In the genomic region with DNA sequence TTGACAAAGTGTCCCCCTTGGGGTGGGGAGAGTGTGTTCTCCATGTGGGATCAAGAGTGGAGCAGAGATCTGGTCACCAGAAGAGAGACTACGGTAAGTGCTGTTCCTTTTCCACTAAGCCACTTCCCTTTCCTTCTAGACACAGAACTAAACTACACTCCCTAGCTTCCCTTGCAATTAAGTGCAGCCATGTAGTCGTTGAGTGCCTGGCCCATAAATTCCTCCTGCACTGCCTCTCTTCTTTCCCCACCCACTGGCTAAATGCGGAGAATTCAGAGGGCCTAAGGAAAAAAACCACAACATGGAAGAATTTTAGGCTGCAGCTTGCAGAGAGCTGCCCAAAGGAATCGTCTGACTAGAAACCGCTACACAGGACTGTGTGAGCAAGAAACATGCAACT, we compare ENCODE assay signal across 8 cellular contexts. TPM values are rescaled to one million over a fixed set of nuclear protein-coding genes. Genes with fewer than 3 reads are reported as not detected.
DNase-seq lines count a peak whose midpoint lies in the region; ATAC-seq, FAIRE-seq and TF ChIP-seq lines count a peak whose summit lies in the region.

No MANE protein-coding gene starts in this region.

- TF ChIP-seq POLR2A in HepG2 (IDR thresholded peaks at IDR 0.05; ENCODE audit: insufficient read depth in 1 of 2, low read depth in 2 of 2, low read length in 2 of 2) (no peak), right lobe of liver (IDR thresholded peaks at IDR 0.05) (no peak), adrenal gland (IDR thresholded peaks at IDR 0.05) (no peak), thyroid gland (IDR thresholded peaks at IDR 0.05) (no peak)

- no peak for DNase-seq in HepG2 (ENCODE audit: low spot score)
- DNase-seq in right lobe of liver, result no peak
- no peak for DNase-seq in SK-N-MC (ENCODE audit: low read depth, low spot score)
- DNase-seq in foreskin fibroblast, result peak; percentile 36 to 68
- DNase-seq in adrenal gland, result no peak
- no peak for DNase-seq in thyroid gland
- DNase-seq in GM10248 (ENCODE audit: extremely low spot score), result no peak
- DNase-seq in SHP77 treated with DMSO at 0.1 percent for 48 hours (lab: John Stamatoyannopoulos, UW), result no peak

- TF ChIP-seq EP300 in HepG2 (IDR thresholded peaks at IDR 0.05; ENCODE audit: low read depth in 2 of 2, low read length in 2 of 2), result no peak
- TF ChIP-seq EP300 in HepG2 (CRISPR knock-in tag; IDR thresholded peaks at IDR 0.05; ENCODE audit: borderline replicate concordance), result no peak

- no peak overlapping the region for H2AFZ ChIP-seq in HepG2 (ENCODE audit: low read length)

- in situ Hi-C loops in HepG2 (cut with HindIII; ENCODE audit: extremely low pct_ligation_motif_present, low pct_unique_long_range_greater_than_20kb), result no loop called here

- H3K27ac ChIP-seq in HepG2 (ENCODE audit: extremely low read length, insufficient read depth, low read length) (no peak overlapping the region), right lobe of liver (no peak overlapping the region), SK-N-MC (no peak overlapping the region), adrenal gland (no peak overlapping the region), thyroid gland (no peak overlapping the region)

- CTCF ChIA-PET in HepG2 (lab: Yijun Ruan, JAX; ENCODE audit: low intra/inter-chr PET ratio, low total read pairs), result no interaction called here
- CTCF ChIA-PET in GM10248 (lab: Yijun Ruan, JAX), result interaction anchor here (1.2 kb wide), 1 partner anchor 17 kb away, joined by 4 read pairs; no protein-coding TSS in a partner anchor

- peak overlapping the region; percentile 74 for H3K4me2 ChIP-seq in HepG2 (ENCODE audit: low read depth, low read length)

- no TSS peak for BruUV-seq in HepG2 (replicated peaks; lab: Mats Ljungman, UMichigan)

- ATAC-seq in HepG2 (no peak), right lobe of liver (no peak)

- H3K36me3 ChIP-seq in HepG2 (replicated peaks in 1 of 2; ENCODE audit: control insufficient read depth in 1 of 2, insufficient read depth in 2 of 2, low read length in 2 of 2) (peaks cover 1 to 4% of the 10 kb centered on the region in 2 experiments; a peak in 3 of 5 replicates), right lobe of liver (no peaks in the 10 kb centered on the region), SK-N-MC (ENCODE audit: insufficient read depth, low read length) (peaks cover 20% of the 10 kb centered on the region), adrenal gland (replicated peaks in 1 of 2) (peaks cover 0 to 2% of the 10 kb centered on the region in 2 donors), thyroid gland (no peaks in the 10 kb centered on the region)

- peaks cover 21% of the 10 kb centered on the region for H4K20me1 ChIP-seq in HepG2 (ENCODE audit: insufficient read depth, low read length)

- TF ChIP-seq RAD21 in HepG2 (CRISPR knock-in tag; IDR thresholded peaks at IDR 0.05), result no peak

- peaks cover 58% of the 10 kb centered on the region for H3K79me2 ChIP-seq in HepG2 (ENCODE audit: insufficient read depth, low read length)

- 73% methylated on average over 5 of the region's 5 CpGs for WGBS in HepG2 (ENCODE audit: low lambda C conversion rate)
- 48% methylated on average over 5 of the region's 5 CpGs for WGBS in right lobe of liver (ENCODE audit: insufficient coverage, low coverage, low lambda C conversion rate, missing lambda C conversion rate)
- 65 to 72% (median 67%) methylated on average over 5 of the region's 5 CpGs for WGBS in adrenal gland, 4 donors
- 54 to 61% methylated on average over 5 of the region's 5 CpGs for WGBS in thyroid gland, 2 donors

- intact Hi-C loops in HepG2 (cut with micrococcal nuclease; ENCODE audit: unreplicated experiment) (loop anchor here (5.0 to 10.0 kb wide), 3 partner anchors 607 to 852 kb away; partner anchors contain the start of genes FAM120B, PSMB1 and TBP), right lobe of liver (cut with DNase I) (no loop called here), adrenal gland (cut with DNase I) (no loop called here), thyroid gland (cut with DNase I) (loop anchor here (10.0 kb wide), 1 partner anchor 55 kb away; the partner anchor contains the start of genes DYNLT2 and ERMARD)

- H3K4me3 ChIP-seq in HepG2 (replicated peaks in 1 of 3; ENCODE audit: insufficient read depth in 1 of 3, low read depth in 2 of 3, low read length in 3 of 3), result peak overlapping the region in 2 of 3 experiments; percentile 87 to 98; a peak in 3 of 6 replicates
- H3K4me3 ChIP-seq in right lobe of liver, result no peak overlapping the region
- peak overlapping the region; percentile 95 for H3K4me3 ChIP-seq in SK-N-MC
- peak overlapping the region; percentile 88 to 96 for H3K4me3 ChIP-seq in foreskin fibroblast (ENCODE audit: low read depth in 1 of 2, low read length in 2 of 2)
- H3K4me3 ChIP-seq in adrenal gland, result no peak overlapping the region
- H3K4me3 ChIP-seq in thyroid gland (replicated peaks in 1 of 3), result no peak overlapping the region

- H3K4me1 ChIP-seq in HepG2 (ENCODE audit: insufficient read depth, low read length) (peaks cover 38% of the 10 kb centered on the region), right lobe of liver (peaks cover 0 to 24% (median 12%) of the 10 kb centered on the region in 4 donors), adrenal gland (replicated peaks in 1 of 2) (peaks cover 19 to 36% of the 10 kb centered on the region in 2 donors), thyroid gland (peaks cover 14 to 29% of the 10 kb centered on the region in 2 donors)

- no peaks in the 10 kb centered on the region for H3K9me3 ChIP-seq in HepG2 (ENCODE audit: low read length)
- no peaks in the 10 kb centered on the region for H3K9me3 ChIP-seq in right lobe of liver
- no peaks in the 10 kb centered on the region for H3K9me3 ChIP-seq in SK-N-MC (ENCODE audit: low read depth, low read length)
- H3K9me3 ChIP-seq in adrenal gland (replicated peaks in 1 of 3), result no peaks in the 10 kb centered on the region
- H3K9me3 ChIP-seq in thyroid gland, result no peaks in the 10 kb centered on the region

- POLR2A ChIA-PET in HepG2 (lab: Yijun Ruan, JAX), result interaction anchor here (7.6 kb wide), 1 partner anchor 23 kb away, joined by 81 read pairs; the partner anchor contains the start of gene PHF10
- POLR2A ChIA-PET in GM10248 (lab: Yijun Ruan, JAX), result no interaction called here

- FAIRE-seq in HepG2 (lab: Jason Lieb, UNC), result no peak

- peak overlapping the region; percentile 99 for H3K9ac ChIP-seq in HepG2 (ENCODE audit: insufficient read depth, low read depth, low read length)
- H3K9ac ChIP-seq in SK-N-MC (ENCODE audit: insufficient read length), result peak overlapping the region; percentile 95

- no peak for TF ChIP-seq CTCF in HepG2 (CRISPR knock-in tag; IDR thresholded peaks at IDR 0.05)
- no peak for TF ChIP-seq CTCF in right lobe of liver (IDR thresholded peaks at IDR 0.05)
- TF ChIP-seq CTCF in foreskin fibroblast (IDR thresholded peaks at IDR 0.05; ENCODE audit: low read depth, low read length), result no peak
- TF ChIP-seq CTCF in adrenal gland (IDR thresholded peaks at IDR 0.05), result no peak
- TF ChIP-seq CTCF in thyroid gland (IDR thresholded peaks at IDR 0.05), result no peak
- TF ChIP-seq CTCF in GM10248 (IDR thresholded peaks at IDR 0.05; ENCODE audit: control extremely low read depth, extremely low read depth, low read depth, missing control alignments), result no peak

- H3K27me3 ChIP-seq in HepG2 (ENCODE audit: control insufficient read depth in 1 of 2, insufficient read depth in 2 of 2, low read length in 2 of 2) (no peaks in the 10 kb centered on the region; a peak in 1 of 5 replicates), right lobe of liver (no peaks in the 10 kb centered on the region), adrenal gland (no peaks in the 10 kb centered on the region), thyroid gland (no peaks in the 10 kb centered on the region)

RNA-seq across cellular contexts. Expression of gene WDR27, which starts 1.5 kb away (rescaled TPM):
- total RNA-seq in HepG2 (2016; rRNA removed; fragmentation: Illumina TruSeq; extraction: Trizol) (10.0 and 34.1 TPM in 2 replicates), right lobe of liver (10 to 100 TPM in 5 of 6 experiments, 1 to 10 TPM in 1; 8.2 to 26.8 (median 12.7) TPM), adrenal gland (10 to 100 TPM in 6 of 8 donors, 1 to 10 TPM in 2; 9.5 to 66.7 (median 24.5) TPM), thyroid gland (10 to 100 TPM; 48.9 to 74.6 (median 51.8) TPM)
- 45.3 and 45.5 TPM in 2 replicates for total RNA-seq in HepG2 (2016; cell fraction: cytosol; rRNA removed; fragmentation: Illumina TruSeq; extraction: Trizol; ENCODE audit: low read depth)
- 9.2 and 32.8 TPM in 2 replicates for total RNA-seq in HepG2 (2016; cell fraction: insoluble cytoplasmic fraction; rRNA removed; fragmentation: Illumina TruSeq; extraction: Trizol)
- total RNA-seq in HepG2 (2016; cell fraction: membrane; rRNA removed; fragmentation: Illumina TruSeq; extraction: Trizol), result 22.5 and 24.3 TPM in 2 replicates
- total RNA-seq in HepG2 (2016; cell fraction: nucleus; rRNA removed; fragmentation: Illumina TruSeq; extraction: Trizol), result 87.3 and 93.1 TPM in 2 replicates
- polyA plus RNA-seq in HepG2 (2011; rRNA removed) (80.3 and 95.6 TPM in 2 replicates), adrenal gland (10 to 100 TPM in 2 of 3 donors, 1 to 10 TPM in 1; 6.0 to 56.8 (median 46.6) TPM)
- 17.7 and 20.8 TPM in 2 replicates for polyA plus RNA-seq in HepG2 (2011; cell fraction: cytosol; rRNA removed)
- 789 and 902 TPM in 2 replicates for polyA plus RNA-seq in HepG2 (2011; cell fraction: nucleus; rRNA removed)
- polyA plus RNA-seq in HepG2 (2012), result 44.5 and 48.4 TPM in 2 replicates
- polyA plus RNA-seq in HepG2 (2016; cell fraction: cytosol; fragmentation: Illumina TruSeq; extraction: Trizol; ENCODE audit: low read depth), result 0.87 and 1.0 TPM in 2 replicates
- polyA plus RNA-seq in HepG2 (2016; cell fraction: insoluble cytoplasmic fraction; fragmentation: Illumina TruSeq; extraction: Trizol; ENCODE audit: low read depth), result 5.7 and 6.2 TPM in 2 replicates
- polyA plus RNA-seq in HepG2 (2016; cell fraction: membrane; fragmentation: Illumina TruSeq; extraction: Trizol; ENCODE audit: low read depth), result 2.3 TPM in 2 replicates
- 145 and 151 TPM in 2 replicates for polyA plus RNA-seq in HepG2 (2016; cell fraction: nucleus; fragmentation: Illumina TruSeq; extraction: Trizol; ENCODE audit: insufficient read depth, low read depth)
- 26.5 and 83.9 TPM in 2 replicates for polyA minus RNA-seq in HepG2 (2011; rRNA and poly(A)+ RNA removed; ENCODE audit: low replicate concordance)
- 13.1 and 17.6 TPM in 2 replicates for polyA minus RNA-seq in HepG2 (2011; cell fraction: cytosol; rRNA and poly(A)+ RNA removed)
- polyA minus RNA-seq in HepG2 (2011; cell fraction: nucleus; rRNA and poly(A)+ RNA removed), result 330 and 337 TPM in 2 replicates

RNA-seq across cellular contexts. Expression of gene C6orf120, which starts 1.6 kb away (rescaled TPM):
- total RNA-seq in HepG2 (2016; rRNA removed; fragmentation: Illumina TruSeq; extraction: Trizol) (24.9 and 29.9 TPM in 2 replicates), right lobe of liver (10 to 100 TPM; 17.2 to 38.2 (median 22.6) TPM), adrenal gland (10 to 100 TPM; 22.5 to 59.9 (median 47.0) TPM), thyroid gland (10 to 100 TPM; 19.8 to 32.1 (median 29.3) TPM)
- total RNA-seq in HepG2 (2016; cell fraction: cytosol; rRNA removed; fragmentation: Illumina TruSeq; extraction: Trizol; ENCODE audit: low read depth), result 8.5 and 9.9 TPM in 2 replicates
- 23.9 and 28.1 TPM in 2 replicates for total RNA-seq in HepG2 (2016; cell fraction: insoluble cytoplasmic fraction; rRNA removed; fragmentation: Illumina TruSeq; extraction: Trizol)
- 29.1 and 33.5 TPM in 2 replicates for total RNA-seq in HepG2 (2016; cell fraction: membrane; rRNA removed; fragmentation: Illumina TruSeq; extraction: Trizol)
- 29.1 and 31.2 TPM in 2 replicates for total RNA-seq in HepG2 (2016; cell fraction: nucleus; rRNA removed; fragmentation: Illumina TruSeq; extraction: Trizol)
- polyA plus RNA-seq in HepG2 (2011; rRNA removed) (21.4 and 21.7 TPM in 2 replicates), adrenal gland (10 to 100 TPM in 1 of 3 donors, 1 to 10 TPM in 2; 5.0 to 28.4 (median 5.6) TPM)
- 15.0 and 17.3 TPM in 2 replicates for polyA plus RNA-seq in HepG2 (2011; cell fraction: cytosol; rRNA removed)
- polyA plus RNA-seq in HepG2 (2011; cell fraction: nucleus; rRNA removed), result 8.2 and 9.1 TPM in 2 replicates
- 31.3 and 32.1 TPM in 2 replicates for polyA plus RNA-seq in HepG2 (2012)
- polyA plus RNA-seq in HepG2 (2016; cell fraction: cytosol; fragmentation: Illumina TruSeq; extraction: Trizol; ENCODE audit: low read depth), result 11.4 and 15.3 TPM in 2 replicates
- 31.7 and 32.1 TPM in 2 replicates for polyA plus RNA-seq in HepG2 (2016; cell fraction: insoluble cytoplasmic fraction; fragmentation: Illumina TruSeq; extraction: Trizol; ENCODE audit: low read depth)
- 26.6 and 31.9 TPM in 2 replicates for polyA plus RNA-seq in HepG2 (2016; cell fraction: membrane; fragmentation: Illumina TruSeq; extraction: Trizol; ENCODE audit: low read depth)
- 37.2 and 42.7 TPM in 2 replicates for polyA plus RNA-seq in HepG2 (2016; cell fraction: nucleus; fragmentation: Illumina TruSeq; extraction: Trizol; ENCODE audit: insufficient read depth, low read depth)
- 3.5 and 28.2 TPM in 2 replicates for polyA minus RNA-seq in HepG2 (2011; rRNA and poly(A)+ RNA removed; ENCODE audit: low replicate concordance)
- polyA minus RNA-seq in HepG2 (2011; cell fraction: cytosol; rRNA and poly(A)+ RNA removed), result 22.5 and 22.8 TPM in 2 replicates
- 18.4 and 18.8 TPM in 2 replicates for polyA minus RNA-seq in HepG2 (2011; cell fraction: nucleus; rRNA and poly(A)+ RNA removed)

RNA-seq across cellular contexts. Expression of gene PHF10, which starts 24.0 kb away (rescaled TPM):
- 42.1 and 58.5 TPM in 2 replicates for total RNA-seq in HepG2 (2016; rRNA removed; fragmentation: Illumina TruSeq; extraction: Trizol)
- total RNA-seq in HepG2 (2016; cell fraction: cytosol; rRNA removed; fragmentation: Illumina TruSeq; extraction: Trizol; ENCODE audit: low read depth), result 38.4 and 41.0 TPM in 2 replicates
- total RNA-seq in HepG2 (2016; cell fraction: insoluble cytoplasmic fraction; rRNA removed; fragmentation: Illumina TruSeq; extraction: Trizol), result 39.7 and 57.3 TPM in 2 replicates
- total RNA-seq in HepG2 (2016; cell fraction: membrane; rRNA removed; fragmentation: Illumina TruSeq; extraction: Trizol), result 63.2 and 66.3 TPM in 2 replicates
- total RNA-seq in HepG2 (2016; cell fraction: nucleus; rRNA removed; fragmentation: Illumina TruSeq; extraction: Trizol), result 70.6 and 78.5 TPM in 2 replicates
- 84.1 and 88.0 TPM in 2 replicates for polyA plus RNA-seq in HepG2 (2011; rRNA removed)
- polyA plus RNA-seq in HepG2 (2011; cell fraction: cytosol; rRNA removed), result 28.9 and 50.3 TPM in 2 replicates
- polyA plus RNA-seq in HepG2 (2011; cell fraction: nucleus; rRNA removed), result 115 and 149 TPM in 2 replicates
- 126 and 147 TPM in 2 replicates for polyA plus RNA-seq in HepG2 (2012)
- 27.2 and 31.3 TPM in 2 replicates for polyA plus RNA-seq in HepG2 (2016; cell fraction: cytosol; fragmentation: Illumina TruSeq; extraction: Trizol; ENCODE audit: low read depth)
- polyA plus RNA-seq in HepG2 (2016; cell fraction: insoluble cytoplasmic fraction; fragmentation: Illumina TruSeq; extraction: Trizol; ENCODE audit: low read depth), result 105 and 115 TPM in 2 replicates
- 54.1 and 57.5 TPM in 2 replicates for polyA plus RNA-seq in HepG2 (2016; cell fraction: membrane; fragmentation: Illumina TruSeq; extraction: Trizol; ENCODE audit: low read depth)
- polyA plus RNA-seq in HepG2 (2016; cell fraction: nucleus; fragmentation: Illumina TruSeq; extraction: Trizol; ENCODE audit: insufficient read depth, low read depth), result 176 and 187 TPM in 2 replicates
- 13.6 and 19.1 TPM in 2 replicates for polyA minus RNA-seq in HepG2 (2011; rRNA and poly(A)+ RNA removed; ENCODE audit: low replicate concordance)
- 38.1 and 47.9 TPM in 2 replicates for polyA minus RNA-seq in HepG2 (2011; cell fraction: cytosol; rRNA and poly(A)+ RNA removed)
- polyA minus RNA-seq in HepG2 (2011; cell fraction: nucleus; rRNA and poly(A)+ RNA removed), result 131 and 155 TPM in 2 replicates
- total RNA-seq in right lobe of liver, result 10 to 100 TPM; 19.9 to 31.4 (median 25.0) TPM
- total RNA-seq in adrenal gland, result 100 to 1,000 TPM in 2 of 8 donors, 10 to 100 TPM in 6; 36.6 to 119 (median 50.9) TPM
- polyA plus RNA-seq in adrenal gland, result 100 to 1,000 TPM in 1 of 3 donors, 10 to 100 TPM in 2; 52.9 to 121 (median 90.7) TPM
- total RNA-seq in thyroid gland, result 10 to 100 TPM; 39.4 to 74.3 (median 60.0) TPM

RNA-seq across cellular contexts. Expression of gene DYNLT2, which starts 51.1 kb away (rescaled TPM):
- total RNA-seq in HepG2 (2016; rRNA removed; fragmentation: Illumina TruSeq; extraction: Trizol), result 3.1 and 4.3 TPM in 2 replicates
- 1.7 and 1.9 TPM in 2 replicates for total RNA-seq in HepG2 (2016; cell fraction: cytosol; rRNA removed; fragmentation: Illumina TruSeq; extraction: Trizol; ENCODE audit: low read depth)
- 3.0 and 4.1 TPM in 2 replicates for total RNA-seq in HepG2 (2016; cell fraction: insoluble cytoplasmic fraction; rRNA removed; fragmentation: Illumina TruSeq; extraction: Trizol)
- 4.9 and 5.8 TPM in 2 replicates for total RNA-seq in HepG2 (2016; cell fraction: membrane; rRNA removed; fragmentation: Illumina TruSeq; extraction: Trizol)
- total RNA-seq in HepG2 (2016; cell fraction: nucleus; rRNA removed; fragmentation: Illumina TruSeq; extraction: Trizol), result 6.6 and 7.6 TPM in 2 replicates
- 1.7 and 2.1 TPM in 2 replicates for polyA plus RNA-seq in HepG2 (2011; rRNA removed)
- 1.1 TPM in 2 replicates for polyA plus RNA-seq in HepG2 (2011; cell fraction: cytosol; rRNA removed)
- polyA plus RNA-seq in HepG2 (2011; cell fraction: nucleus; rRNA removed), result 2.6 and 3.0 TPM in 2 replicates
- polyA plus RNA-seq in HepG2 (2012), result 6.2 and 8.3 TPM in 2 replicates
- polyA plus RNA-seq in HepG2 (2016; cell fraction: cytosol; fragmentation: Illumina TruSeq; extraction: Trizol; ENCODE audit: low read depth), result 1.8 and 2.2 TPM in 2 replicates
- 3.8 and 4.0 TPM in 2 replicates for polyA plus RNA-seq in HepG2 (2016; cell fraction: insoluble cytoplasmic fraction; fragmentation: Illumina TruSeq; extraction: Trizol; ENCODE audit: low read depth)
- 5.3 and 5.7 TPM in 2 replicates for polyA plus RNA-seq in HepG2 (2016; cell fraction: membrane; fragmentation: Illumina TruSeq; extraction: Trizol; ENCODE audit: low read depth)
- 10.1 and 11.1 TPM in 2 replicates for polyA plus RNA-seq in HepG2 (2016; cell fraction: nucleus; fragmentation: Illumina TruSeq; extraction: Trizol; ENCODE audit: insufficient read depth, low read depth)
- polyA minus RNA-seq in HepG2 (2011; rRNA and poly(A)+ RNA removed; ENCODE audit: low replicate concordance), result 0.30 and 0.36 TPM in 2 replicates
- 0.30 and 1.1 TPM in 2 replicates for polyA minus RNA-seq in HepG2 (2011; cell fraction: cytosol; rRNA and poly(A)+ RNA removed)
- polyA minus RNA-seq in HepG2 (2011; cell fraction: nucleus; rRNA and poly(A)+ RNA removed), result 5.0 and 5.8 TPM in 2 replicates
- under 1 TPM; 0.43 to 0.82 (median 0.68) TPM for total RNA-seq in right lobe of liver
- total RNA-seq in adrenal gland, result 1 to 10 TPM in 6 of 8 donors, under 1 TPM in 2; 0.14 to 2.2 (median 1.4) TPM
- 1 to 10 TPM; 1.7 to 3.8 (median 2.3) TPM for polyA plus RNA-seq in adrenal gland
- total RNA-seq in thyroid gland, result 1 to 10 TPM in 3 of 4 donors, under 1 TPM in 1; 0.50 to 5.5 (median 2.5) TPM

RNA-seq across cellular contexts. Expression of gene ERMARD, which starts 51.1 kb away (rescaled TPM):
- total RNA-seq in HepG2 (2016; rRNA removed; fragmentation: Illumina TruSeq; extraction: Trizol) (8.4 and 10.7 TPM in 2 replicates), right lobe of liver (10 to 100 TPM; 11.1 to 24.4 (median 15.2) TPM), adrenal gland (10 to 100 TPM; 10.1 to 40.2 (median 27.6) TPM), thyroid gland (10 to 100 TPM; 29.4 to 49.8 (median 32.0) TPM)
- total RNA-seq in HepG2 (2016; cell fraction: cytosol; rRNA removed; fragmentation: Illumina TruSeq; extraction: Trizol; ENCODE audit: low read depth), result 5.5 and 7.1 TPM in 2 replicates
- 7.1 and 13.2 TPM in 2 replicates for total RNA-seq in HepG2 (2016; cell fraction: insoluble cytoplasmic fraction; rRNA removed; fragmentation: Illumina TruSeq; extraction: Trizol)
- total RNA-seq in HepG2 (2016; cell fraction: membrane; rRNA removed; fragmentation: Illumina TruSeq; extraction: Trizol), result 7.3 and 7.5 TPM in 2 replicates
- 16.6 and 17.0 TPM in 2 replicates for total RNA-seq in HepG2 (2016; cell fraction: nucleus; rRNA removed; fragmentation: Illumina TruSeq; extraction: Trizol)
- polyA plus RNA-seq in HepG2 (2011; rRNA removed) (8.8 and 11.6 TPM in 2 replicates), adrenal gland (100 to 1,000 TPM in 2 of 3 donors, 10 to 100 TPM in 1; 20.1 to 296 (median 151) TPM)
- 6.1 and 7.4 TPM in 2 replicates for polyA plus RNA-seq in HepG2 (2011; cell fraction: cytosol; rRNA removed)
- polyA plus RNA-seq in HepG2 (2011; cell fraction: nucleus; rRNA removed), result 35.0 and 45.3 TPM in 2 replicates
- polyA plus RNA-seq in HepG2 (2012), result 7.7 and 8.9 TPM in 2 replicates
- 1.9 and 2.2 TPM in 2 replicates for polyA plus RNA-seq in HepG2 (2016; cell fraction: cytosol; fragmentation: Illumina TruSeq; extraction: Trizol; ENCODE audit: low read depth)
- 4.8 and 5.9 TPM in 2 replicates for polyA plus RNA-seq in HepG2 (2016; cell fraction: insoluble cytoplasmic fraction; fragmentation: Illumina TruSeq; extraction: Trizol; ENCODE audit: low read depth)
- polyA plus RNA-seq in HepG2 (2016; cell fraction: membrane; fragmentation: Illumina TruSeq; extraction: Trizol; ENCODE audit: low read depth), result 2.4 and 3.3 TPM in 2 replicates
- 28.4 and 29.0 TPM in 2 replicates for polyA plus RNA-seq in HepG2 (2016; cell fraction: nucleus; fragmentation: Illumina TruSeq; extraction: Trizol; ENCODE audit: insufficient read depth, low read depth)
- polyA minus RNA-seq in HepG2 (2011; rRNA and poly(A)+ RNA removed; ENCODE audit: low replicate concordance), result 6.3 TPM in 2 replicates
- 2.4 and 4.4 TPM in 2 replicates for polyA minus RNA-seq in HepG2 (2011; cell fraction: cytosol; rRNA and poly(A)+ RNA removed)
- polyA minus RNA-seq in HepG2 (2011; cell fraction: nucleus; rRNA and poly(A)+ RNA removed), result 10.9 and 14.3 TPM in 2 replicates

Comparison
In these comparisons a context has a peak if more than half of its experiments do, and no peak if none do; other contexts are left out.
1. H3K4me3 ChIP-seq: peak in HepG2 (2 of 3), SK-N-MC (single experiment) and foreskin fibroblast (2 of 2); none in right lobe of liver (0 of 3), adrenal gland (0 of 4) and thyroid gland (0 of 3).
2. intact Hi-C loops: an anchor here in HepG2 (5.0 to 10.0 kb wide) and thyroid gland (10.0 kb wide); none called in right lobe of liver and adrenal gland.
3. DNase-seq: peak in foreskin fibroblast (2 of 2); none in HepG2 (single experiment), right lobe of liver (0 of 3), SK-N-MC (single experiment), adrenal gland (0 of 7), thyroid gland (0 of 2), GM10248 (single experiment) and SHP77 treated with DMSO at 0.1 percent for 48 hours (single experiment).